In genomic region chr12:113347-113746, GRCh38 we compare ENCODE assay signal across 25 cellular contexts. TPM values are rescaled to one million over a fixed set of nuclear protein-coding genes. Genes with fewer than 3 reads are reported as not detected.
A peak's percentile ranks its signal among the peaks of the same experiment; 100 is the strongest.
DNase-seq lines count a peak whose midpoint lies in the region; ATAC-seq and TF ChIP-seq lines count a peak whose summit lies in the region.
"Had no signal": no experiment of that assay in that cellular context is flagged by ENCODE, and none has a peak within 500 bp of the region (broad histone marks: within the 10 kb centered on the region; RNA-seq: fewer than 3 reads in every experiment).

No MANE protein-coding gene starts in this region.

- ATAC-seq in PC-3 (peak; percentile 64), left colon (peak; percentile 77), sciatic nerve (no peak)
- ATAC-seq: CD8-positive, alpha-beta T cell; GM23338 had no signal

- H3K9me2 ChIP-seq in PC-3 (replicated peaks; ENCODE audit: low read length): no peaks in the 10 kb centered on the region

- no peaks in the 10 kb centered on the region for H3K36me3 ChIP-seq in PC-3 (ENCODE audit: low read depth, low read length)
- H3K36me3 ChIP-seq: HAP-1, Peyer's patch had no signal

- H3K4me3 ChIP-seq in PC-3 (ENCODE audit: low read length): no peak overlapping the region
- H3K4me3 ChIP-seq: GM23338, HAP-1, Peyer's patch, SK-N-MC had no signal

- intact Hi-C loops in PC-3 (cut with micrococcal nuclease): no loop called here
- intact Hi-C loops in left colon (cut with DNase I, micrococcal nuclease): no loop called here
- intact Hi-C loops in sciatic nerve (cut with DNase I): no loop called here

- TF ChIP-seq CTCF in PC-3 (conservative IDR thresholded peaks at IDR 0.05; ENCODE audit: low read depth, low read length): no peak

- POLR2A ChIA-PET in PC-3 (lab: Charles Lee; ENCODE audit: unreplicated experiment): no interaction called here

- BruUV-seq in PC-3 (replicated peaks; lab: Mats Ljungman, UMichigan): no TSS peak

- H3K79me2 ChIP-seq in PC-3 (ENCODE audit: low read length): no peaks in the 10 kb centered on the region

- 0 out of 2 replicates have a peak overlapping the region, but pooled peaks have one; percentile 18 for H2AFZ ChIP-seq in PC-3 (ENCODE audit: low read length)
- H2AFZ ChIP-seq: GM23338 had no signal

- peaks cover 11% of the 10 kb centered on the region for H3K4me1 ChIP-seq in PC-3 (ENCODE audit: insufficient read depth, low read length)
- H3K4me1 ChIP-seq: Peyer's patch had no signal

- peak overlapping the region; percentile 35 for H3K27ac ChIP-seq in PC-3 (ENCODE audit: low read length)
- H3K27ac ChIP-seq: C4-2B, Peyer's patch, SK-N-MC had no signal

- H3K9ac ChIP-seq in PC-3 (ENCODE audit: low read length): no peak overlapping the region

- DNase-seq in HS-5 (ENCODE audit: low read depth) (peak; percentile 10), PC-3 (peak; percentile 63), left colon (no peak), sciatic nerve (ENCODE audit: low spot score) (peak; percentile 6), NCI-H1105 (lab: John Stamatoyannopoulos, UW) (no peak), iPS-NIHi7 (ENCODE audit: extremely low spot score) (no peak)
- DNase-seq in activated CD4-positive, alpha-beta T cell treated with anti-CD3 and anti-CD28 coated beads, Interleukin-2, amount 50 U/mL, for 4 hours: no peak
- DNase-seq: Caco-2; CD8-positive, alpha-beta T cell; DND-41; Kasumi-1; MV-4-11; NCI-H1105 treated with DMSO at 0.1 percent for 48 hours; NCI-H146; NCI-H2029; NCI-H446 treated with DMSO at 0.1 percent for 48 hours; NCI-H526 treated with DMSO at 0.1 percent for 48 hours; SIG-M5 had no signal

- no peaks in the 10 kb centered on the region for H3K9me3 ChIP-seq in PC-3 (ENCODE audit: low read length)
- H3K9me3 ChIP-seq: Caco-2, HAP-1, Peyer's patch had no signal

- H3K27me3 ChIP-seq in PC-3 (ENCODE audit: low read length): peaks cover 3% of the 10 kb centered on the region
- H3K27me3 ChIP-seq: Peyer's patch had no signal

- peak overlapping the region; percentile 33; the same call in 1 of the 2 replicates for H3K4me2 ChIP-seq in PC-3 (ENCODE audit: low read length)
- H3K4me2 ChIP-seq: GM23338 had no signal

- no peaks in the 10 kb centered on the region for H4K20me1 ChIP-seq in PC-3 (ENCODE audit: low read length)

- CTCF ChIA-PET in PC-3 (lab: Charles Lee): no interaction called here

- no peaks in the 10 kb centered on the region for H3F3A ChIP-seq in PC-3 (ENCODE audit: low read length, unreplicated experiment)

RNA-seq across cellular contexts. Expression of gene IQSEC3, which starts 46.8 kb away (rescaled TPM):
- 0.11 TPM in 1 of 2 replicates, not detected in the other for total RNA-seq in PC-3 (2014; rRNA removed)
- total RNA-seq in left colon: under 1 TPM; 0.03 to 0.98 TPM
- total RNA-seq in sciatic nerve: 6.8 TPM
- total RNA-seq: A673, MCF 10A had no signal

Comparison
In these comparisons a context has a peak if more than half of its experiments do, and no peak if none do; other contexts are left out.
1. DNase-seq: peak in HS-5 (single experiment), PC-3 (single experiment) and sciatic nerve (single experiment); none in left colon (0 of 2), NCI-H1105 (single experiment), activated CD4-positive, alpha-beta T cell treated with anti-CD3 and anti-CD28 coated beads, Interleukin-2, amount 50 U/mL, for 4 hours (0 of 2) and iPS-NIHi7 (single experiment).